Comparison of ENCODE assay signal across 8 cellular contexts in the genomic region with DNA sequence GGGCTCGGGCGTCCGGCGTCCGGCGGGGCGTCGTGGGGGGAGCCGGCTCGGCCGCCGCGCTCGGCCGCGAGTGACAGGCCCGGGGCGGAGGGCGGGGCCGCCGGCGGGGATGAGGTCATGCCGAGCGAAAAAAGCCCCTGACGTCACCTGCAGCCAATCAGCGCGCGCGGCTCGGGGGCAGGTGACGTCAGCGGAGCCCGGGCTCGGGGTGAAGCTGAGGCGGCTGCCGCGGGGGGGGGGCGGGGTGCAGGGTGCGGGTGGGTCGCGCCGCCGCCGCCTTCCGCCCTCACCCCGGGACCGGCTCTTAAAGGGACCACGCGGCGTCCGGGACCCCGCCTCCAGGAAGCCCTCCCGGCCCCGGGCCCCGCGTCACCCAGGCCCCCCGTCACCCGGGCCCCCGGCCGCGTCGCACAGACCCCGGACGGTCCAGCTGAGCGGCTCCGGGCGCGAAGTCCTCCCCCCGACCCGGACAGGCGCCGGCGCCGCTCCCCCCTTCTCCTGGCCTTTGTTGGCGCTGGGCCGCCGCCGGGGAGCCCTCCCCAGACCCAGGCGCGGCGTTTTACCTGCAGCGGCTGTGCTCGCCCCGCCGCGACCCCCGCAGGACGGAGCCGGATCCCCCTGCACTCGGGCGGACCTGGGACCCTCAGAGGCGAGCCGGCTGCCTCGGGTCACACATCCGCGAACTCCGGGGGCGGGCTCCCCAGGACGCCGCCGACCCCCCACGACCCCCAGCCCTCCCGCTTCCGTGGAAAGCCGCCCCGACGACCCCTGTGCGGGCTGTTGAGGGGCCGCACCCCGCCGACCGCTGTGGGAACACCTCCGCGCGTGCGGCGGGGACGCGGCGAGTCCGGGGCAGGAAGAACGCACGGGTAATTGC. TPM values are rescaled to one million over a fixed set of nuclear protein-coding genes. Genes with fewer than 3 reads are reported as not detected.
DNase-seq lines count a peak whose midpoint lies in the region; ATAC-seq and TF ChIP-seq lines count a peak whose summit lies in the region.

A gene with protein sequence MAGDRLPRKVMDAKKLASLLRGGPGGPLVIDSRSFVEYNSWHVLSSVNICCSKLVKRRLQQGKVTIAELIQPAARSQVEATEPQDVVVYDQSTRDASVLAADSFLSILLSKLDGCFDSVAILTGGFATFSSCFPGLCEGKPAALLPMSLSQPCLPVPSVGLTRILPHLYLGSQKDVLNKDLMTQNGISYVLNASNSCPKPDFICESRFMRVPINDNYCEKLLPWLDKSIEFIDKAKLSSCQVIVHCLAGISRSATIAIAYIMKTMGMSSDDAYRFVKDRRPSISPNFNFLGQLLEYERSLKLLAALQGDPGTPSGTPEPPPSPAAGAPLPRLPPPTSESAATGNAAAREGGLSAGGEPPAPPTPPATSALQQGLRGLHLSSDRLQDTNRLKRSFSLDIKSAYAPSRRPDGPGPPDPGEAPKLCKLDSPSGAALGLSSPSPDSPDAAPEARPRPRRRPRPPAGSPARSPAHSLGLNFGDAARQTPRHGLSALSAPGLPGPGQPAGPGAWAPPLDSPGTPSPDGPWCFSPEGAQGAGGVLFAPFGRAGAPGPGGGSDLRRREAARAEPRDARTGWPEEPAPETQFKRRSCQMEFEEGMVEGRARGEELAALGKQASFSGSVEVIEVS (minus strand): TSS at position 72 of the 877 bp plus-strand sequence. CDS start 6,445 bp downstream, outside the sequence.

- H3K4me1 ChIP-seq in MM.1S (ENCODE audit: low read length), result no peaks in the 10 kb centered on the region

- H3K4me3 ChIP-seq in MM.1S (ENCODE audit: low read length), result peak within 1 kb of the TSS; percentile 35

- H3K9ac ChIP-seq in MM.1S (ENCODE audit: low read length), result peak within 1 kb of the TSS; percentile 45; the same call in 1 of the 2 replicates

- peaks cover 81% of the 10 kb centered on the region for H3K27me3 ChIP-seq in MM.1S (replicated peaks; ENCODE audit: insufficient read depth, low read length)

- H3K4me2 ChIP-seq in MM.1S (ENCODE audit: low read depth, low read length), result peak within 1 kb of the TSS; percentile 67

- no peaks in the 10 kb centered on the region for H3K9me3 ChIP-seq in MM.1S (replicated peaks; ENCODE audit: insufficient read depth, low read length)

- 0 out of 2 replicates have a peak, but pooled peaks cover 3% of the 10 kb centered on the region for H3F3A ChIP-seq in MM.1S (ENCODE audit: insufficient read depth, low read length)

- peak; percentile 71 for DNase-seq in MM.1S
- peak; percentile 71 for DNase-seq in SKM-1 treated with dmso at 0.1 percent for 144 hours (lab: John Stamatoyannopoulos, UW; ENCODE audit: unreplicated experiment)
- peak; percentile 93 for DNase-seq in activated naive CD8-positive, alpha-beta T cell treated with anti-CD3 and anti-CD28 coated beads for 36 hours
- DNase-seq in glomerular visceral epithelial cell (ENCODE audit: extremely low spot score), result peak; percentile 95
- peak in 55 of 56 donors; percentile 43 to 96 (median 83) for DNase-seq in nucleus accumbens (lab: John Stamatoyannopoulos, UW)
- peak; percentile 49 for DNase-seq in stromal cell of bone marrow (ENCODE audit: low read depth)

- no peaks in the 10 kb centered on the region for H3K36me3 Mint-ChIP-seq in activated naive CD8-positive, alpha-beta T cell treated with anti-CD3 and anti-CD28 coated beads for 36 hours

- peaks cover 15% of the 10 kb centered on the region for H3K27me3 Mint-ChIP-seq in activated naive CD8-positive, alpha-beta T cell treated with anti-CD3 and anti-CD28 coated beads for 36 hours

- H3K9me3 Mint-ChIP-seq in activated naive CD8-positive, alpha-beta T cell treated with anti-CD3 and anti-CD28 coated beads for 36 hours, result no peaks in the 10 kb centered on the region

- H3K27ac ChIP-seq in C4-2B, result peak within 1 kb of the TSS; percentile 72
- H3K27ac ChIP-seq in MM.1S (ENCODE audit: low read length), result no peak within 1 kb of the TSS

- no peaks in the 10 kb centered on the region for H3K79me2 ChIP-seq in MM.1S (ENCODE audit: low read length)

- ATAC-seq in GM21423 (IDR thresholded peaks at IDR 0.05; ENCODE audit: unreplicated experiment), result peak; percentile 71

- 0 out of 2 replicates have a peak within 1 kb of the TSS, but pooled peaks have one; percentile 18 for H2AFZ ChIP-seq in MM.1S (ENCODE audit: low read length)

- no peak for TF ChIP-seq CTCF in C4-2B (conservative IDR thresholded peaks at IDR 0.05)
- no peak for TF ChIP-seq CTCF in MM.1S (IDR thresholded peaks at IDR 0.05; ENCODE audit: low read length)

- no peaks in the 10 kb centered on the region for H4K20me1 ChIP-seq in MM.1S (ENCODE audit: insufficient read depth, low read length)

- H3K4me1 Mint-ChIP-seq in activated naive CD8-positive, alpha-beta T cell treated with anti-CD3 and anti-CD28 coated beads for 36 hours, result peaks cover 15% of the 10 kb centered on the region

- peak within 1 kb of the TSS; percentile 45 for H3K4me3 Mint-ChIP-seq in activated naive CD8-positive, alpha-beta T cell treated with anti-CD3 and anti-CD28 coated beads for 36 hours

- no peaks in the 10 kb centered on the region for H3K9me2 ChIP-seq in MM.1S (replicated peaks; ENCODE audit: insufficient read depth, low read length)

- no peaks in the 10 kb centered on the region for H3K36me3 ChIP-seq in MM.1S (replicated peaks; ENCODE audit: insufficient read depth, low read length)

- no peak within 1 kb of the TSS for H3K27ac Mint-ChIP-seq in activated naive CD8-positive, alpha-beta T cell treated with anti-CD3 and anti-CD28 coated beads for 36 hours

RNA-seq across cellular contexts. Expression of the gene that starts here (rescaled TPM):
- 1 to 10 TPM; 1.5 to 2.1 TPM for total RNA-seq in activated naive CD8-positive, alpha-beta T cell treated with anti-CD3 and anti-CD28 coated beads for 36 hours
